In genomic region chr2:219309278-219309677, GRCh38 we compare ENCODE assay signal across 9 cellular contexts. TPM values are rescaled to one million over a fixed set of nuclear protein-coding genes. Genes with fewer than 3 reads are reported as not detected.
DNase-seq lines count a peak whose midpoint lies in the region; ATAC-seq and TF ChIP-seq lines count a peak whose summit lies in the region.
"Had no signal": no experiment of that assay in that cellular context is flagged by ENCODE, and none has a peak within 500 bp of the region (broad histone marks: within the 10 kb centered on the region; RNA-seq: fewer than 3 reads in every experiment).

Gene PTPRN, minus strand, starts transcription at chr2:219309401. Its CDS starts 69 bp downstream, at chr2:219309332.

- POLR2A ChIA-PET in A673 (lab: Charles Lee; ENCODE audit: low non-redundant PET), result no interaction called here
- POLR2A ChIA-PET in naive thymus-derived CD4-positive, alpha-beta T cell (lab: Charles Lee), result no interaction called here

- H3K36me3 Mint-ChIP-seq in naive thymus-derived CD4-positive, alpha-beta T cell, result peaks cover 0 to 4% (median 0%) of the 10 kb centered on the region in 5 donors

- H3K27me3 ChIP-seq in A673 (replicated peaks; ENCODE audit: insufficient read depth, low read depth, low read length, poor library complexity), result peaks cover 59% of the 10 kb centered on the region
- H3K27me3 ChIP-seq in SJSA1 (replicated peaks), result peaks cover 24% of the 10 kb centered on the region
- H3K27me3 ChIP-seq in naive thymus-derived CD4-positive, alpha-beta T cell (ENCODE audit: control insufficient read depth in 2 of 2, insufficient read depth in 2 of 2, low read length in 2 of 2), result peaks cover 2 to 15% of the 10 kb centered on the region in 2 donors

- H3K9me3 ChIP-seq in A673 (ENCODE audit: low read depth, low read length, poor library complexity, severe bottlenecking) (no peaks in the 10 kb centered on the region), SJSA1 (replicated peaks) (no peaks in the 10 kb centered on the region), mucosa of descending colon (no peaks in the 10 kb centered on the region)
- H3K9me3 ChIP-seq in naive thymus-derived CD4-positive, alpha-beta T cell (ENCODE audit: control insufficient read depth in 2 of 3, low read length in 3 of 3), result no peaks in the 10 kb centered on the region
- H3K9me3 ChIP-seq: HAP-1 had no signal

- H3K4me1 Mint-ChIP-seq in naive thymus-derived CD4-positive, alpha-beta T cell, result peaks cover 0 to 8% (median 0%) of the 10 kb centered on the region in 7 donors

- CTCF ChIA-PET in A673 (lab: Charles Lee), result no interaction called here
- CTCF ChIA-PET in naive thymus-derived CD4-positive, alpha-beta T cell (lab: Charles Lee), result no interaction called here

- BruUV-seq in A673 (replicated peaks; lab: Mats Ljungman, UMichigan), result no TSS peak

- H3K36me3 ChIP-seq in A673 (ENCODE audit: insufficient read depth, low read length, poor library complexity, severe bottlenecking) (no peaks in the 10 kb centered on the region), SJSA1 (no peaks in the 10 kb centered on the region), mucosa of descending colon (ENCODE audit: low read depth) (no peaks in the 10 kb centered on the region)
- no peaks in the 10 kb centered on the region for H3K36me3 ChIP-seq in naive thymus-derived CD4-positive, alpha-beta T cell (ENCODE audit: control insufficient read depth in 2 of 3, insufficient read depth in 3 of 3, low read length in 3 of 3)
- H3K36me3 ChIP-seq: HAP-1 had no signal

- intact Hi-C loops in A673 (cut with micrococcal nuclease; ENCODE audit: unreplicated experiment), result no loop called here
- intact Hi-C loops in naive thymus-derived CD4-positive, alpha-beta T cell (cut with micrococcal nuclease), result loop anchor here (2.0 to 5.0 kb wide), 3 partner anchors 22 to 347 kb away; no protein-coding TSS in a partner anchor
- intact Hi-C loops in mucosa of descending colon (cut with DNase I, micrococcal nuclease), result loop anchor here in 1 of 2 donors (10.0 kb wide), 1 partner anchor 144 kb away; the partner anchor contains the start of gene NHEJ1

- H3K27ac Mint-ChIP-seq in naive thymus-derived CD4-positive, alpha-beta T cell, result no peak within 1 kb of the TSS

- TF ChIP-seq CTCF in A673 (conservative IDR thresholded peaks at IDR 0.05; ENCODE audit: low read depth, low read length), result no peak
- TF ChIP-seq CTCF in mucosa of descending colon (IDR thresholded peaks at IDR 0.05), result no peak

- no peak for ATAC-seq in left lobe of liver
- ATAC-seq in naive thymus-derived CD4-positive, alpha-beta T cell, result no peak
- ATAC-seq in mucosa of descending colon, result no peak

- peak within 1 kb of the TSS in 1 of 10 donors; percentile 45 for H3K4me3 Mint-ChIP-seq in naive thymus-derived CD4-positive, alpha-beta T cell

- peaks cover 0 to 10% (median 4%) of the 10 kb centered on the region in 11 donors for H3K9me3 Mint-ChIP-seq in naive thymus-derived CD4-positive, alpha-beta T cell

- no peaks in the 10 kb centered on the region for H3K4me1 ChIP-seq in A673 (ENCODE audit: insufficient read depth, low read length, poor library complexity, severe bottlenecking)
- H3K4me1 ChIP-seq in SJSA1 (replicated peaks), result peaks cover 12% of the 10 kb centered on the region
- no peaks in the 10 kb centered on the region for H3K4me1 ChIP-seq in naive thymus-derived CD4-positive, alpha-beta T cell (ENCODE audit: control insufficient read depth in 2 of 2, insufficient read depth in 2 of 2, low read length in 2 of 2)
- H3K4me1 ChIP-seq in mucosa of descending colon (ENCODE audit: low read depth), result no peaks in the 10 kb centered on the region
- H3K4me1 ChIP-seq: HAP-1 had no signal

- H3K27ac ChIP-seq in A673 (ENCODE audit: low read depth, low read length, poor library complexity, severe bottlenecking) (no peak within 1 kb of the TSS), SJSA1 (no peak within 1 kb of the TSS)
- H3K27ac ChIP-seq in naive thymus-derived CD4-positive, alpha-beta T cell (ENCODE audit: low read depth, low read length), result no peak within 1 kb of the TSS

- H3K4me3 ChIP-seq in A673 (ENCODE audit: low read depth, low read length, poor library complexity, severe bottlenecking), result no peak within 1 kb of the TSS
- peak within 1 kb of the TSS; percentile 11; the same call in 1 of the 2 replicates for H3K4me3 ChIP-seq in SJSA1
- peak within 1 kb of the TSS; percentile 47 for H3K4me3 ChIP-seq in iPS-11a (ENCODE audit: low read depth, low read length)
- no peak within 1 kb of the TSS for H3K4me3 ChIP-seq in naive thymus-derived CD4-positive, alpha-beta T cell (ENCODE audit: low read length)
- no peak within 1 kb of the TSS for H3K4me3 ChIP-seq in mucosa of descending colon
- H3K4me3 ChIP-seq: HAP-1 had no signal

- DNase-seq in A673 (ENCODE audit: low spot score) (peak; percentile 29), HT1080 (ENCODE audit: low read depth) (peak; percentile 27), SJSA1 (ENCODE audit: low read depth in 1 of 2, low spot score in 2 of 2) (no peak), left lobe of liver (ENCODE audit: low spot score) (no peak), HuH-7.5 (ENCODE audit: low spot score) (no peak), mucosa of descending colon (no peak)
- no peak for DNase-seq in naive thymus-derived CD4-positive, alpha-beta T cell

- peaks cover 52 to 65% (median 62%) of the 10 kb centered on the region in 5 donors for H3K27me3 Mint-ChIP-seq in naive thymus-derived CD4-positive, alpha-beta T cell

RNA-seq across cellular contexts. Expression of gene PTPRN, which starts in this region (rescaled TPM):
- total RNA-seq in A673 (2021) (0.30 TPM in 1 of 2 replicates, not detected in the other), left lobe of liver (not detected), mucosa of descending colon (10 to 100 TPM in 1 of 3 donors, 1 to 10 TPM in 1, under 1 TPM in 1; 0.72 to 13.0 (median 1.0) TPM)
- 10.2 and 11.2 TPM in 2 replicates for total RNA-seq in HT1080 (2014; rRNA removed; shearing (Covaris generic))
- 2.0 and 2.4 TPM in 2 replicates for polyA plus RNA-seq in HT1080 (2015; cell fraction: cytosol; rRNA removed)
- polyA plus RNA-seq in HT1080 (2015; cell fraction: nucleus; rRNA removed), result 3.2 and 4.1 TPM in 2 replicates
- 4.2 and 4.9 TPM in 2 replicates for total RNA-seq in SJSA1 (2014; rRNA removed; shearing (Covaris generic))
- total RNA-seq in naive thymus-derived CD4-positive, alpha-beta T cell, result under 1 TPM in 1 of 5 experiments, not detected in 4; 0.48 TPM
- polyA plus RNA-seq in naive thymus-derived CD4-positive, alpha-beta T cell, result not detected

Comparison
In these comparisons a context has a peak if more than half of its experiments do, and no peak if none do; other contexts are left out.
1. Peak in DNase-seq in A673; RNA of the gene not detected or under 1 TPM.
2. H3K4me3 ChIP-seq: peak in SJSA1 (single experiment) and iPS-11a (single experiment); none in A673 (single experiment), naive thymus-derived CD4-positive, alpha-beta T cell (single experiment) and mucosa of descending colon (single experiment).